10 cellular contexts compared by ENCODE assay signal in the genomic region with DNA sequence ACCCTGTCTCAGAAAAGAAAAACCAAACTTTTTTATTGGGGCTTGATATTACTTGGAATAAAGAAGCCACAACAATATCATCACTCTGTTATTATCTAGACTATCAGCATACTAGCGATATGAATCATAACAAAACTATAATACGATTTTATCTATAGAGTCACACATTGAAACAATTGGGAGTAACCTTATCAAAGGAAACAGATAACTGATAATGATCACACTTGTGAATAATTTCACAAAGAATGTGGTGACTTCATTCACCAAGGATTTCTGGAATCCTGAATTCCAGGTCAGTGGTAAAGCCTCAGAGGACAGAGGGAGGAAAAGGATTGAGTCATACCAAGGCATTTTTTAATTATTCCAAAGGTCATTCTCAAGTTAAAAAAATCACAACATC. TPM values are rescaled to one million over a fixed set of nuclear protein-coding genes. Genes with fewer than 3 reads are reported as not detected.
DNase-seq lines count a peak whose midpoint lies in the region; ATAC-seq and TF ChIP-seq lines count a peak whose summit lies in the region.
"Had no signal": no experiment of that assay in that cellular context is flagged by ENCODE, and none has a peak within 500 bp of the region (broad histone marks: within the 10 kb centered on the region; RNA-seq: fewer than 3 reads in every experiment).

No MANE protein-coding gene starts in this region.

- peak overlapping the region; percentile 68; the same call in 1 of the 2 replicates for H3K14ac ChIP-seq in H9 (ENCODE audit: insufficient read depth, low read length)

- H3K9me3 ChIP-seq in H9 (ENCODE audit: control insufficient read depth, low read depth, low read length), result no peaks in the 10 kb centered on the region

- DNase-seq in H9, result no peak
- DNase-seq in SW 1271 (lab: John Stamatoyannopoulos, UW), result peak; percentile 74 to 95
- peak; percentile 43 for DNase-seq in fibroblast of villous mesenchyme (ENCODE audit: low read depth)
- peak; percentile 55 for DNase-seq in retinal pigment epithelial cell (ENCODE audit: low read depth)
- no peak for DNase-seq in middle frontal gyrus (ENCODE audit: extremely low spot score, low spot score)
- no peak for DNase-seq in NCI-H2227 treated with DMSO at 0.1 percent for 48 hours (lab: John Stamatoyannopoulos, UW)
- no peak for DNase-seq in activated CD4-positive, alpha-beta T cell treated with anti-CD3 and anti-CD28 coated beads for 4 hours
- DNase-seq: activated T-cell treated with anti-CD3 and anti-CD28 coated beads, Interleukin-2, amount 50 U/mL, for 72 hours; stimulated activated naive CD8-positive, alpha-beta T cell treated with anti-CD3 and anti-CD28 coated beads, Interleukin-15, amount 100 ng/mL, for 72 hours had no signal

- H4K8ac ChIP-seq in H9 (replicated peaks; ENCODE audit: insufficient read length, low read depth, low read length), result no peak overlapping the region

- H3K4me2 ChIP-seq in H9 (ENCODE audit: insufficient read depth, insufficient read length, low read length), result no peak overlapping the region

- no peak overlapping the region for H2AFZ ChIP-seq in H9 (ENCODE audit: low read length)

- no peak overlapping the region for H3K23ac ChIP-seq in H9 (ENCODE audit: insufficient read length, low read depth, low read length)

- H3K18ac ChIP-seq in H9 (ENCODE audit: insufficient read length, low read depth, low read length), result peak overlapping the region; percentile 75

- H2BK5ac ChIP-seq in H9 (ENCODE audit: insufficient read length, low read length), result no peak overlapping the region

- no peaks in the 10 kb centered on the region for H3K9me3 Mint-ChIP-seq in H9
- H3K9me3 Mint-ChIP-seq: stimulated activated naive CD8-positive, alpha-beta T cell treated with anti-CD3 and anti-CD28 coated beads, Interleukin-15, amount 100 ng/mL, for 72 hours had no signal

- no peak overlapping the region for H3K4me3 Mint-ChIP-seq in H9
- H3K4me3 Mint-ChIP-seq: activated T-cell treated with anti-CD3 and anti-CD28 coated beads, Interleukin-2, amount 50 U/mL, for 72 hours; stimulated activated naive CD8-positive, alpha-beta T cell treated with anti-CD3 and anti-CD28 coated beads, Interleukin-15, amount 100 ng/mL, for 72 hours had no signal

- no peaks in the 10 kb centered on the region for H3K27me3 ChIP-seq in H9 (ENCODE audit: insufficient read depth, low read length)

- ATAC-seq in HG02759 (IDR thresholded peaks at IDR 0.05; ENCODE audit: unreplicated experiment), result no peak
- ATAC-seq: activated T-cell treated with anti-CD3 and anti-CD28 coated beads, Interleukin-2, amount 50 U/mL, for 72 hours; stimulated activated naive CD8-positive, alpha-beta T cell treated with anti-CD3 and anti-CD28 coated beads, Interleukin-15, amount 100 ng/mL, for 72 hours had no signal

- no peak overlapping the region for H3K4ac ChIP-seq in H9 (ENCODE audit: low read depth, low read length)

- no peak overlapping the region for H3K27ac ChIP-seq in H9 (ENCODE audit: insufficient read length, low read depth, low read length)

- TF ChIP-seq CTCF in H9 (conservative IDR thresholded peaks at IDR 0.05) (no peak), fibroblast of villous mesenchyme (IDR thresholded peaks at IDR 0.05; ENCODE audit: insufficient read depth, low read depth, low read length) (no peak), retinal pigment epithelial cell (conservative IDR thresholded peaks at IDR 0.05; ENCODE audit: low read depth, low read length) (no peak)

- H3K4me3 ChIP-seq in fibroblast of villous mesenchyme (ENCODE audit: low read depth, low read length), result no peak overlapping the region
- no peak overlapping the region for H3K4me3 ChIP-seq in retinal pigment epithelial cell (ENCODE audit: low read length)

- H3K36me3 Mint-ChIP-seq in H9 (ENCODE audit: insufficient read depth in 1 of 3, low read depth in 3 of 3), result no peaks in the 10 kb centered on the region; a peak in 1 of 7 replicates

- H3K4me1 Mint-ChIP-seq in H9, result peaks cover 24 to 30% of the 10 kb centered on the region in 2 experiments

- H2BK15ac ChIP-seq in H9 (ENCODE audit: low read depth, low read length), result no peak overlapping the region

- H4K20me1 ChIP-seq in H9 (ENCODE audit: control insufficient read depth, insufficient read depth, insufficient read length), result no peaks in the 10 kb centered on the region

- H3K27me3 Mint-ChIP-seq in H9 (ENCODE audit: low read depth), result no peaks in the 10 kb centered on the region
- H3K27me3 Mint-ChIP-seq: stimulated activated naive CD8-positive, alpha-beta T cell treated with anti-CD3 and anti-CD28 coated beads, Interleukin-15, amount 100 ng/mL, for 72 hours had no signal

- no peak overlapping the region for H4K91ac ChIP-seq in H9 (ENCODE audit: insufficient read length, low read depth, low read length)

- no peaks in the 10 kb centered on the region for H3K23me2 ChIP-seq in H9 (ENCODE audit: insufficient read length, low read depth, low read length, poor library complexity, severe bottlenecking)

- no peak overlapping the region for H3K9ac ChIP-seq in H9 (ENCODE audit: extremely low read depth, insufficient read length, low read length)

- no peak overlapping the region for H2BK120ac ChIP-seq in H9 (ENCODE audit: low read depth, low read length, poor library complexity, severe bottlenecking)

- no peak overlapping the region for H2AK5ac ChIP-seq in H9 (ENCODE audit: insufficient read length, low read length)

- peak overlapping the region in 1 of 3 experiments; percentile 92; a peak in 1 of 7 replicates for H3K27ac Mint-ChIP-seq in H9
- H3K27ac Mint-ChIP-seq: activated T-cell treated with anti-CD3 and anti-CD28 coated beads, Interleukin-2, amount 50 U/mL, for 72 hours had no signal

- no peak overlapping the region for H2BK20ac ChIP-seq in H9 (ENCODE audit: low read depth, low read length, poor library complexity, severe bottlenecking)

- H2BK12ac ChIP-seq in H9 (ENCODE audit: insufficient read length, low read depth, low read length), result no peak overlapping the region

- H4K5ac ChIP-seq in H9 (ENCODE audit: insufficient read length, low read depth, low read length), result no peak overlapping the region

- H3K4me1 ChIP-seq in H9 (ENCODE audit: insufficient read depth, low read length), result peaks cover 4% of the 10 kb centered on the region; the same call in 1 of the 2 replicates

- no peaks in the 10 kb centered on the region for H3K79me2 ChIP-seq in H9 (ENCODE audit: insufficient read depth, low read length)

- H3T11ph ChIP-seq in H9 (ENCODE audit: low read length), result no peak overlapping the region

- WGBS in H9 (ENCODE audit: extremely low coverage, insufficient read length, low lambda C conversion rate), result no CpG with 5 or more reads among the region's 2 CpGs

- H3K79me1 ChIP-seq in H9 (ENCODE audit: insufficient read depth, low read depth, low read length, poor library complexity, severe bottlenecking), result no peaks in the 10 kb centered on the region

- no peak overlapping the region for H3K56ac ChIP-seq in H9 (ENCODE audit: insufficient read length, low read depth, low read length)

RNA-seq across cellular contexts. Expression of gene NMT2, which starts 32.1 kb away (rescaled TPM):
- total RNA-seq in H9 (2021) (11.8 and 12.2 TPM in 2 replicates), fibroblast of villous mesenchyme (63.5 and 84.2 TPM in 2 replicates)

Comparison
In these comparisons a context has a peak if more than half of its experiments do, and no peak if none do; other contexts are left out.
1. DNase-seq: peak in SW 1271 (2 of 2), fibroblast of villous mesenchyme (single experiment) and retinal pigment epithelial cell (single experiment); none in H9 (single experiment), middle frontal gyrus (single experiment), NCI-H2227 treated with DMSO at 0.1 percent for 48 hours (single experiment) and activated CD4-positive, alpha-beta T cell treated with anti-CD3 and anti-CD28 coated beads for 4 hours (0 of 2).